ENCODE assay signal across 8 cellular contexts in genomic region chrX:103586314-103586646, GRCh38. TPM values are rescaled to one million over a fixed set of nuclear protein-coding genes. Genes with fewer than 3 reads are reported as not detected.
A peak's percentile ranks its signal among the peaks of the same experiment; 100 is the strongest.
DNase-seq lines count a peak whose midpoint lies in the region; ATAC-seq and TF ChIP-seq lines count a peak whose summit lies in the region.

No MANE protein-coding gene starts in this region.

- H3K27me3 ChIP-seq in gastrocnemius medialis: no peaks in the 10 kb centered on the region

- no peaks in the 10 kb centered on the region for H3K9me3 Mint-ChIP-seq in activated naive CD4-positive, alpha-beta T cell treated with anti-CD3 and anti-CD28 coated beads, Interleukin-2, amount 50 U/mL, for 72 hours

- H3K27ac Mint-ChIP-seq in activated naive CD4-positive, alpha-beta T cell treated with anti-CD3 and anti-CD28 coated beads, Interleukin-2, amount 50 U/mL, for 72 hours: peak overlapping the region; percentile 83 to 84

- no peak for TF ChIP-seq CTCF in C4-2B (conservative IDR thresholded peaks at IDR 0.05)
- TF ChIP-seq CTCF in gastrocnemius medialis (IDR thresholded peaks at IDR 0.05 in 4 of 5, conservative IDR thresholded peaks at IDR 0.05 in 1 of 5): no peak

- no peak for TF ChIP-seq POLR2A in gastrocnemius medialis (IDR thresholded peaks at IDR 0.05)

- ATAC-seq in HG02610 (IDR thresholded peaks at IDR 0.05; ENCODE audit: unreplicated experiment): peak; percentile 13
- ATAC-seq in activated naive CD4-positive, alpha-beta T cell treated with anti-CD3 and anti-CD28 coated beads, Interleukin-2, amount 50 U/mL, for 72 hours: peak; percentile 14 to 34
- ATAC-seq in left ventricle myocardium superior: peak; percentile 59
- peak; percentile 25 to 27 for ATAC-seq in gastrocnemius medialis
- ATAC-seq in GM18873 (IDR thresholded peaks at IDR 0.05; ENCODE audit: low FRiP score, unreplicated experiment): no peak

- in situ Hi-C loops in gastrocnemius medialis (cut with MboI; ENCODE audit: low sequenced_read_pairs in 4 of 4): no loop called here

- no peaks in the 10 kb centered on the region for H3K4me1 ChIP-seq in gastrocnemius medialis

- H3K27ac ChIP-seq in C4-2B: peak overlapping the region; percentile 90
- peak overlapping the region; percentile 79 to 89 (median 88) for H3K27ac ChIP-seq in gastrocnemius medialis

- no peak for DNase-seq in activated naive CD4-positive, alpha-beta T cell treated with anti-CD3 and anti-CD28 coated beads, Interleukin-2, amount 50 U/mL, for 72 hours (ENCODE audit: low spot score in 2 of 2)
- DNase-seq in left ventricle myocardium superior (peak; percentile 23), gastrocnemius medialis (no peak), NCI-H1694 (lab: John Stamatoyannopoulos, UW) (no peak), COLO829 (ENCODE audit: low spot score) (no peak)

- H3K4me3 ChIP-seq in gastrocnemius medialis: peak overlapping the region; percentile 61 to 77 (median 68)

- intact Hi-C loops in left ventricle myocardium superior (cut with micrococcal nuclease): no loop called here
- intact Hi-C loops in gastrocnemius medialis (cut with DNase I; ENCODE audit: low total_unique reads): loop anchor here (5.0 kb wide), 1 partner anchor 101 kb away; the partner anchor contains the start of gene MORF4L2

- H3K36me3 ChIP-seq in gastrocnemius medialis: no peaks in the 10 kb centered on the region

- peaks cover 0 to 6% (median 0%) of the 10 kb centered on the region in 3 donors for H3K9me3 ChIP-seq in gastrocnemius medialis

- H3K36me3 Mint-ChIP-seq in activated naive CD4-positive, alpha-beta T cell treated with anti-CD3 and anti-CD28 coated beads, Interleukin-2, amount 50 U/mL, for 72 hours: peaks cover 0 to 11% of the 10 kb centered on the region in 2 donors

RNA-seq across cellular contexts. Expression of gene TCEAL4, which starts 1.0 kb away (rescaled TPM):
- total RNA-seq in activated naive CD4-positive, alpha-beta T cell treated with anti-CD3 and anti-CD28 coated beads, Interleukin-2, amount 50 U/mL, for 72 hours: 10 to 100 TPM; 18.5 to 19.0 TPM
- total RNA-seq in left ventricle myocardium superior (66.1 TPM), gastrocnemius medialis (10 to 100 TPM; 21.1 to 30.5 (median 28.2) TPM)

RNA-seq across cellular contexts. Expression of gene TCEAL3, which starts 21.5 kb away (rescaled TPM):
- total RNA-seq in activated naive CD4-positive, alpha-beta T cell treated with anti-CD3 and anti-CD28 coated beads, Interleukin-2, amount 50 U/mL, for 72 hours: 1 to 10 TPM; 4.8 to 8.7 TPM
- total RNA-seq in left ventricle myocardium superior: 24.5 TPM
- total RNA-seq in gastrocnemius medialis: 1 to 10 TPM; 5.0 to 9.2 (median 7.1) TPM

RNA-seq across cellular contexts. Expression of gene TCEAL1, which starts 42.5 kb away (rescaled TPM):
- 10 to 100 TPM in 1 of 2 donors, 1 to 10 TPM in 1; 7.4 to 11.4 TPM for total RNA-seq in activated naive CD4-positive, alpha-beta T cell treated with anti-CD3 and anti-CD28 coated beads, Interleukin-2, amount 50 U/mL, for 72 hours
- total RNA-seq in left ventricle myocardium superior: 20.0 TPM
- 10 to 100 TPM; 35.7 to 54.6 (median 46.5) TPM for total RNA-seq in gastrocnemius medialis
